In the genomic region with DNA sequence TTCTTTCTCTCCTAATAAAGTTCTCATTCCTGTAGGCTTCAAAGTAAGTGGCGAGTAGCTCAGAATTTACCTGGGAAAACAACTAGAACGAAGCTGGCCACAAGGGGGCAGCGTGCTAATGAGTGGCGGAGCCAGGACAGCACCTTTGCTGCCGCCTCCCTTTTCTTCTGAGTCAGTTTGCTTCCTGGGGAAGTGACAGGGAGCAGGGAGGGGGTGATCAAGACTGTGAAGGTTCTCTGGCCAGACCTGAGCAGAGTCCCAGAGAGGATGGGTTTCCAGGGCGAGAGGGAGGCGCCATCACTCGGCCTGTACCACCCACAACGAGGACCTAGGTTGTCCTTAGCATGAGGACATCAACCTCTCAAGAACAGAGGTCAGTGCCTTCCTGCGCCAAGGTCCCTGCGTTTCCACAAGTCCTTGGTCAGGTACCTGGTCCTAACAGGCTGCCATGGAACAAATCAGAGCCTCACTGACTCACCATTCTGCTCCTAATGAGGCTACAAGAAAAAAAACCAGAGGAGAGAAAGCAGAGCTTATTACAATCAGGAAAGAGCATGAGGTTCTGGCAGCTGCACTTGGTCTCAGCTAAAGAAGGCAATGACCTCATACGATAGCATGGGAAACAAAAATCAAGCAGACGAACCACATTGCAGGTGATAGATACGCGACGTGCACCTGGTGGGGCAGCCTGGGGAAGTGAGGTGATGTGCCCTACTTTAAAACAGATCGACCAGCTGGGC, we compare ENCODE assay signal across 8 cellular contexts.
DNase-seq lines count a peak whose midpoint lies in the region; ATAC-seq and TF ChIP-seq lines count a peak whose summit lies in the region.

No MANE protein-coding gene starts in this region.

- peak overlapping the region; percentile 84 for H3K27ac Mint-ChIP-seq in activated CD4-positive, alpha-beta T cell treated with anti-CD3 and anti-CD28 coated beads, Interleukin-2, amount 10 ng/mL, durations not matched to agents 24 days and 14 days

- no peaks in the 10 kb centered on the region for H3K27me3 Mint-ChIP-seq in activated CD4-positive, alpha-beta T cell treated with anti-CD3 and anti-CD28 coated beads, Interleukin-2, amount 10 ng/mL, durations not matched to agents 24 days and 14 days

- H3K36me3 ChIP-seq in left lung, result no peaks in the 10 kb centered on the region

- H3K27me3 ChIP-seq in left lung, result no peaks in the 10 kb centered on the region

- TF ChIP-seq CTCF in GM12865 (IDR thresholded peaks at IDR 0.05; ENCODE audit: insufficient read depth, low read depth, low read length, missing control alignments), result peak; percentile 84
- TF ChIP-seq CTCF in left lung (IDR thresholded peaks at IDR 0.05), result peak; percentile 76 to 85

- intact Hi-C loops in activated CD4-positive, alpha-beta T cell treated with anti-CD3 and anti-CD28 coated beads, Interleukin-2, amount 10 ng/mL, durations not matched to agents 24 days and 14 days (cut with micrococcal nuclease), result loop anchor here (1.0 to 5.0 kb wide), 4 partner anchors 20 to 159 kb away; no protein-coding TSS in a partner anchor
- intact Hi-C loops in left lung (cut with DNase I), result loop anchor here in 1 of 2 donors (10.0 kb wide), 1 partner anchor 160 kb away; the partner anchor contains the start of gene PPP1CB

- H3K4me1 Mint-ChIP-seq in activated CD4-positive, alpha-beta T cell treated with anti-CD3 and anti-CD28 coated beads, Interleukin-2, amount 10 ng/mL, durations not matched to agents 24 days and 14 days, result peaks cover 18% of the 10 kb centered on the region

- ATAC-seq in HG03520 (IDR thresholded peaks at IDR 0.05; ENCODE audit: unreplicated experiment) (peak; percentile 64), left lung (peak; percentile 94), HG03039 (IDR thresholded peaks at IDR 0.05; ENCODE audit: unreplicated experiment) (no peak)

- H3K9me3 ChIP-seq in left lung, result no peaks in the 10 kb centered on the region

- peak overlapping the region; percentile 50 for H3K4me3 Mint-ChIP-seq in activated CD4-positive, alpha-beta T cell treated with anti-CD3 and anti-CD28 coated beads, Interleukin-2, amount 10 ng/mL, durations not matched to agents 24 days and 14 days

- no peak overlapping the region for H3K4me3 ChIP-seq in GM12865 (ENCODE audit: low read depth, low read length)
- no peak overlapping the region for H3K4me3 ChIP-seq in left lung

- peaks cover 4% of the 10 kb centered on the region for H3K36me3 Mint-ChIP-seq in activated CD4-positive, alpha-beta T cell treated with anti-CD3 and anti-CD28 coated beads, Interleukin-2, amount 10 ng/mL, durations not matched to agents 24 days and 14 days (ENCODE audit: low read depth)

- H3K27ac ChIP-seq in left lung, result peak overlapping the region; percentile 27 to 73

- H3K4me1 ChIP-seq in left lung, result peaks cover 5 to 26% of the 10 kb centered on the region in 2 donors

- no peaks in the 10 kb centered on the region for H3K9me3 Mint-ChIP-seq in activated CD4-positive, alpha-beta T cell treated with anti-CD3 and anti-CD28 coated beads, Interleukin-2, amount 10 ng/mL, durations not matched to agents 24 days and 14 days

- DNase-seq in GM12865 (ENCODE audit: low read depth), result peak; percentile 86
- DNase-seq in NCI-H69 (lab: John Stamatoyannopoulos, UW), result peak; percentile 79
- peak; percentile 95 for DNase-seq in activated CD4-positive, alpha-beta T cell treated with anti-CD3 and anti-CD28 coated beads, Interleukin-2, amount 10 ng/mL, durations not matched to agents 24 days and 14 days
- DNase-seq in dedifferentiated amniotic fluid mesenchymal stem cell (ENCODE audit: extremely low spot score), result peak; percentile 56
- DNase-seq in left lung, result peak; percentile 90 to 93
- DNase-seq in stimulated activated CD4-positive, alpha-beta T cell treated with anti-CD3 and anti-CD28 coated beads, Interleukin-2, amount 100 ng/mL, for 24 hours, result peak; percentile 91 to 94
